ENCODE assay signal across 19 cellular contexts in the genomic region with DNA sequence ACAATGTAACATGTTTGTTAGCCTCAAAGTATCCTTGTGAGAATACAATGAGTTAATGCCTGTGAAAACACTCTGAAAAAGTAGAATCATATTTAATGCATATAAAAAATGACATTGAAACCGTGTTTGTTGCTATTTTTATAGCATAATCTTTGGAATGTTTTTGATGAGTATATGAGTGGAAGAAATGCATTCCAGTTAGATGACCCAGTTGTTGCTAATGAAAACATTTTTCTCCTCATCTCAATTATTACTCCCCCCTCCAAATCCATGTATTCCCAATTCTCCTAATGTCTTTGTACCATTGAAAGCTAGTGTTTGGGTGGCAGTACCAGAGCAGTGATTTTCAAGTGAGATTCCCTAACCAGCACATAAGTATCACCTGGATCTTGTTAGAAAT.
"Had no signal": no experiment of that assay in that cellular context is flagged by ENCODE, and none has a peak within 500 bp of the region (broad histone marks: within the 10 kb centered on the region; RNA-seq: fewer than 3 reads in every experiment).

No MANE protein-coding gene starts in this region.

- H3K9me3 ChIP-seq: neutrophil, sigmoid colon had no signal

- ATAC-seq: esophagus mucosa; foreskin keratinocyte; natural killer cell treated with Interleukin-12 subunit alpha and Interleukin-12 subunit beta and Interleukin-15 and Interleukin-18, amount 100 ng/mL, for 72 hours had no signal

- H3K9me3 Mint-ChIP-seq: activated T-helper 1 cell treated with anti-CD3 and anti-CD28 coated beads, Interleukin-12 subunit alpha, Interleukin-12 subunit beta, Interleukin-2, Interleukin-4 antibody, amounts not matched to agents 30 ng/mL and 10 ng/mL and 1 ng/mL, durations not matched to agents 14 hours and 24 hours and 36 hours had no signal

- H3K27ac Mint-ChIP-seq: activated naive CD8-positive, alpha-beta T cell; activated T-helper 1 cell treated with anti-CD3 and anti-CD28 coated beads, Interleukin-12 subunit alpha, Interleukin-12 subunit beta, Interleukin-2, Interleukin-4 antibody, amounts not matched to agents 30 ng/mL and 10 ng/mL and 1 ng/mL, durations not matched to agents 14 hours and 24 hours and 36 hours; natural killer cell treated with Interleukin-12 subunit alpha and Interleukin-12 subunit beta and Interleukin-15 and Interleukin-18, amount 100 ng/mL, for 72 hours had no signal

- H3K36me3 Mint-ChIP-seq: activated naive CD8-positive, alpha-beta T cell; natural killer cell treated with Interleukin-12 subunit alpha and Interleukin-12 subunit beta and Interleukin-15 and Interleukin-18, amount 100 ng/mL, for 72 hours had no signal

- H3K27me3 Mint-ChIP-seq: activated naive CD8-positive, alpha-beta T cell; natural killer cell treated with Interleukin-12 subunit alpha and Interleukin-12 subunit beta and Interleukin-15 and Interleukin-18, amount 100 ng/mL, for 72 hours had no signal

- DNase-seq: activated CD4-positive, alpha-beta T cell treated with anti-CD3 and anti-CD28 coated beads for 1 hour; activated gamma-delta T cell treated with Interleukin-2 at 50 U/mL for 16 hours; amniotic stem cell; foreskin keratinocyte; glutamatergic neuron; hypothalamus; sigmoid colon; spleen; stimulated activated CD4-positive, alpha-beta T cell treated with anti-CD3 and anti-CD28 coated beads, Interleukin-4, amount 100 ng/mL, for 4 hours; stimulated activated naive CD4-positive, alpha-beta T cell; WERI-Rb-1 had no signal

- H3K4me1 ChIP-seq: foreskin keratinocyte, sigmoid colon, spleen had no signal

- H3K27me3 ChIP-seq: foreskin keratinocyte, neutrophil, sigmoid colon, spleen had no signal

- H3K4me3 Mint-ChIP-seq: activated naive CD8-positive, alpha-beta T cell; activated T-helper 1 cell treated with anti-CD3 and anti-CD28 coated beads, Interleukin-12 subunit alpha, Interleukin-12 subunit beta, Interleukin-2, Interleukin-4 antibody, amounts not matched to agents 30 ng/mL and 10 ng/mL and 1 ng/mL, durations not matched to agents 14 hours and 24 hours and 36 hours; natural killer cell treated with Interleukin-12 subunit alpha and Interleukin-12 subunit beta and Interleukin-15 and Interleukin-18, amount 100 ng/mL, for 72 hours had no signal

- FAIRE-seq: keratinocyte had no signal

- H3K27ac ChIP-seq: coronary artery, foreskin keratinocyte, neutrophil, sigmoid colon, spleen, WERI-Rb-1 had no signal

- H3K36me3 ChIP-seq: neutrophil, sigmoid colon, spleen, WERI-Rb-1 had no signal

- H3K4me3 ChIP-seq: coronary artery, lung, sigmoid colon, spleen had no signal
